1 cellular context compared by ENCODE assay signal in the genomic region with DNA sequence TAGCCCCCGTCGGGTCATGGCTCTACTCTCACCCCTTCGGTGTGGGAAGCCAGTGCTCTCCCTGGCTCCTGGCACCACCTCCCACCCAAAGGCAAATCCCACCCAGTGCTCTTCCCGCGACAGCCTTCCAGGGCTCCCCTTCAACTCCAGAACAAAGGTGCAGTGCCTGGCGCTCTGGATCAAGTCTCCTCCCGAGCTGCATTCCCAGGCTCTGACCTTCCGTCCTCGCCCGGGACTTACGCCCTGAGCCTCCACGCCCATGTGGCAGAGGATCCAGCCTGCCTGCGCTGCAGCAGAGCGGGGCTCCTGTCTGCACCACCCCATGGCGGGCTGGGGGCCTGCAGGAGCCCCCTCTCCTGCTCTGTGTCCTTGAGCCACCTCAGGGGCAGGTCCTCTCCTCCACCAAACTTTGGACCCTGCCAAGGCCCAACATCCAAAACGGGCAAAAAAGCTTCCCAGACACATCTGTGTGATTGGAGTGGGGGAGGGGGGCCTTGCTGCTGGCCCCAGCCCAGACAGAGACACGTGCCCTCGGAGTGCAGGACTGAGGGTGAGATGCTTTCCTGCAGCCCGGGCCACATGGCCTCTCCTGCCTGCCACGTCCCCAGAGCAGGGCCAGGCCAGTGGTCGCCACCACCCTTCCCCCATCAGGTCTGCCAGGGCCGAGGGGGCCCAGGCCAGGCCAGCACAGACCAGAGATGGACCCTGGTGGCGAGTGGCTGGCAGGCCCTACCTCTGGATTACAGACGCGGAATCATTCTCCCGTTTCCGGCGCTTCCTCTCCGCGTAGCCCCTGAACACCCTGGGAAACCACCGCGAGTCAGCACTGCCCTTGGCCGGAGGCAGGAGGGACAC.
A peak's percentile ranks its signal among the peaks of the same experiment; 100 is the strongest.
TF ChIP-seq lines count a peak whose summit lies in the region.

No MANE protein-coding gene starts in this region.

TF ChIP-seq in HepG2, 621 proteins besides CTCF, POLR2A, EP300 and RAD21 (continued from another document and continues in another):
- no peak for TF ChIP-seq TBX3 (IDR thresholded peaks at IDR 0.05; ENCODE audit: borderline replicate concordance)
- peak; percentile 82; the same call in 1 of the 2 replicates for TF ChIP-seq ZNF446 (CRISPR knock-in tag; IDR thresholded peaks at IDR 0.05)
- 0 out of 2 replicates have a peak, but pooled peaks have one; percentile 30 for TF ChIP-seq ZNF674 (CRISPR knock-in tag; IDR thresholded peaks at IDR 0.05; ENCODE audit: low read depth)
- TF ChIP-seq KLF16 (CRISPR knock-in tag; IDR thresholded peaks at IDR 0.05), result peak in 1 of 2 experiments; percentile 96; a peak in 2 of 4 replicates
- no peak for TF ChIP-seq STAG1 (CRISPR knock-in tag; IDR thresholded peaks at IDR 0.05)
- TF ChIP-seq ZNF281 (CRISPR knock-in tag; IDR thresholded peaks at IDR 0.05; ENCODE audit: borderline replicate concordance), result peak; percentile 99
- peak; percentile 64; the same call in 1 of the 2 replicates for TF ChIP-seq SNAI1 (CRISPR knock-in tag; IDR thresholded peaks at IDR 0.05; ENCODE audit: borderline replicate concordance)
- peak; percentile 25; the same call in 1 of the 2 replicates for TF ChIP-seq MAZ (IDR thresholded peaks at IDR 0.05; ENCODE audit: borderline replicate concordance, low read depth, low read length)
- TF ChIP-seq MAZ (CRISPR knock-in tag; IDR thresholded peaks at IDR 0.05; ENCODE audit: low read depth), result peak; percentile 76; the same call in 1 of the 2 replicates
- peak; percentile 90 for TF ChIP-seq GATAD2A (CRISPR knock-in tag; IDR thresholded peaks at IDR 0.05)
- no peak; the same call in 1 of the 2 replicates for TF ChIP-seq ZSCAN20 (CRISPR knock-in tag; IDR thresholded peaks at IDR 0.05; ENCODE audit: borderline replicate concordance)
- TF ChIP-seq, protein P1, sequence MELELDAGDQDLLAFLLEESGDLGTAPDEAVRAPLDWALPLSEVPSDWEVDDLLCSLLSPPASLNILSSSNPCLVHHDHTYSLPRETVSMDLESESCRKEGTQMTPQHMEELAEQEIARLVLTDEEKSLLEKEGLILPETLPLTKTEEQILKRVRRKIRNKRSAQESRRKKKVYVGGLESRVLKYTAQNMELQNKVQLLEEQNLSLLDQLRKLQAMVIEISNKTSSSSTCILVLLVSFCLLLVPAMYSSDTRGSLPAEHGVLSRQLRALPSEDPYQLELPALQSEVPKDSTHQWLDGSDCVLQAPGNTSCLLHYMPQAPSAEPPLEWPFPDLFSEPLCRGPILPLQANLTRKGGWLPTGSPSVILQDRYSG (CRISPR knock-in tag; IDR thresholded peaks at IDR 0.05), result peak; percentile 5; the same call in 1 of the 2 replicates
- no peak for TF ChIP-seq ZNF562 (CRISPR knock-in tag; IDR thresholded peaks at IDR 0.05; ENCODE audit: borderline replicate concordance)
- peak; percentile 56 for TF ChIP-seq PHF8 (CRISPR knock-in tag; IDR thresholded peaks at IDR 0.05)
- TF ChIP-seq SSRP1 (CRISPR knock-in tag; IDR thresholded peaks at IDR 0.05), result no peak
- no peak for TF ChIP-seq ZNF296 (CRISPR knock-in tag; conservative IDR thresholded peaks at IDR 0.05)
- TF ChIP-seq HOXA3 (CRISPR knock-in tag; IDR thresholded peaks at IDR 0.05), result peak; percentile 89
- peak; percentile 63; the same call in 1 of the 2 replicates for TF ChIP-seq KAT7 (CRISPR knock-in tag; IDR thresholded peaks at IDR 0.05; ENCODE audit: borderline replicate concordance)
- TF ChIP-seq ZNF713 (CRISPR knock-in tag; IDR thresholded peaks at IDR 0.05), result peak; percentile 32; the same call in 1 of the 2 replicates
- no peak for TF ChIP-seq SMC3 (IDR thresholded peaks at IDR 0.05; ENCODE audit: low read length)
- TF ChIP-seq ZEB1 (IDR thresholded peaks at IDR 0.05; ENCODE audit: insufficient replicate concordance, low read depth), result no peak
- peak; percentile 95 for TF ChIP-seq SPEN (CRISPR knock-in tag; IDR thresholded peaks at IDR 0.05; ENCODE audit: low read depth)
- peak; percentile 88 for TF ChIP-seq SAP130 (CRISPR knock-in tag; IDR thresholded peaks at IDR 0.05; ENCODE audit: low read depth)
- TF ChIP-seq SAFB2 (CRISPR knock-in tag; IDR thresholded peaks at IDR 0.05; ENCODE audit: borderline replicate concordance, low read depth), result peak; percentile 88; the same call in 1 of the 2 replicates
- TF ChIP-seq TAF15 (IDR thresholded peaks at IDR 0.05; ENCODE audit: low read depth, low read length, poor library complexity, severe bottlenecking), result no peak
- no peak for TF ChIP-seq MLLT10 (CRISPR knock-in tag; IDR thresholded peaks at IDR 0.05)
- peak; percentile 94 for TF ChIP-seq ZNF552 (CRISPR knock-in tag; IDR thresholded peaks at IDR 0.05; ENCODE audit: borderline replicate concordance)
- peak; percentile 59 for TF ChIP-seq ATF7-NPFF (CRISPR knock-in tag; IDR thresholded peaks at IDR 0.05; ENCODE audit: low read depth)
- TF ChIP-seq FOSL1 (CRISPR knock-in tag; IDR thresholded peaks at IDR 0.05; ENCODE audit: borderline replicate concordance), result no peak
- no peak for TF ChIP-seq GATA4 (IDR thresholded peaks at IDR 0.05; ENCODE audit: borderline replicate concordance, low read depth)
- peak; percentile 65; the same call in 1 of the 2 replicates for TF ChIP-seq FOXP4 (CRISPR knock-in tag; IDR thresholded peaks at IDR 0.05)
- TF ChIP-seq ZNF331 (CRISPR knock-in tag; IDR thresholded peaks at IDR 0.05), result 0 out of 2 replicates have a peak, but pooled peaks have one; percentile 26
- TF ChIP-seq ZNF580 (CRISPR knock-in tag; IDR thresholded peaks at IDR 0.05; ENCODE audit: borderline replicate concordance, low read depth), result peak; percentile 90
- TF ChIP-seq RNF2 (conservative IDR thresholded peaks at IDR 0.05; ENCODE audit: low read depth), result peak; percentile 77; the same call in 1 of the 2 replicates
- TF ChIP-seq ZNF180 (CRISPR knock-in tag; IDR thresholded peaks at IDR 0.05; ENCODE audit: borderline replicate concordance, low read depth), result no peak
- TF ChIP-seq HES4 (CRISPR knock-in tag; IDR thresholded peaks at IDR 0.05; ENCODE audit: borderline replicate concordance), result peak; percentile 88
- TF ChIP-seq ZNF709 (CRISPR knock-in tag; IDR thresholded peaks at IDR 0.05), result peak; percentile 91; the same call in 1 of the 2 replicates
- TF ChIP-seq NFIC (IDR thresholded peaks at IDR 0.05; ENCODE audit: low read length), result no peak
- TF ChIP-seq ZNF841 (CRISPR knock-in tag; IDR thresholded peaks at IDR 0.05; ENCODE audit: borderline replicate concordance), result no peak
- peak; percentile 74 for TF ChIP-seq JUND (CRISPR knock-in tag; IDR thresholded peaks at IDR 0.05)
- TF ChIP-seq ZNF30 (CRISPR knock-in tag; IDR thresholded peaks at IDR 0.05), result peak; percentile 82; the same call in 1 of the 2 replicates
- TF ChIP-seq ZC3H13 (CRISPR knock-in tag; IDR thresholded peaks at IDR 0.05), result peak; percentile 94
- TF ChIP-seq ELF1 (CRISPR knock-in tag; IDR thresholded peaks at IDR 0.05), result no peak; the same call in 1 of the 2 replicates
- 0 out of 2 replicates have a peak, but pooled peaks have one; percentile 16 for TF ChIP-seq ZNF251 (CRISPR knock-in tag; IDR thresholded peaks at IDR 0.05)
- TF ChIP-seq HNRNPUL1 (IDR thresholded peaks at IDR 0.05; ENCODE audit: low read depth, low read length), result no peak
- TF ChIP-seq CEBPG (CRISPR knock-in tag; IDR thresholded peaks at IDR 0.05), result peak; percentile 36
- TF ChIP-seq, protein P2, sequence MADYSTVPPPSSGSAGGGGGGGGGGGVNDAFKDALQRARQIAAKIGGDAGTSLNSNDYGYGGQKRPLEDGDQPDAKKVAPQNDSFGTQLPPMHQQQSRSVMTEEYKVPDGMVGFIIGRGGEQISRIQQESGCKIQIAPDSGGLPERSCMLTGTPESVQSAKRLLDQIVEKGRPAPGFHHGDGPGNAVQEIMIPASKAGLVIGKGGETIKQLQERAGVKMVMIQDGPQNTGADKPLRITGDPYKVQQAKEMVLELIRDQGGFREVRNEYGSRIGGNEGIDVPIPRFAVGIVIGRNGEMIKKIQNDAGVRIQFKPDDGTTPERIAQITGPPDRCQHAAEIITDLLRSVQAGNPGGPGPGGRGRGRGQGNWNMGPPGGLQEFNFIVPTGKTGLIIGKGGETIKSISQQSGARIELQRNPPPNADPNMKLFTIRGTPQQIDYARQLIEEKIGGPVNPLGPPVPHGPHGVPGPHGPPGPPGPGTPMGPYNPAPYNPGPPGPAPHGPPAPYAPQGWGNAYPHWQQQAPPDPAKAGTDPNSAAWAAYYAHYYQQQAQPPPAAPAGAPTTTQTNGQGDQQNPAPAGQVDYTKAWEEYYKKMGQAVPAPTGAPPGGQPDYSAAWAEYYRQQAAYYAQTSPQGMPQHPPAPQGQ (CRISPR knock-in tag; IDR thresholded peaks at IDR 0.05; ENCODE audit: borderline replicate concordance), result no peak
- TF ChIP-seq JUNB (CRISPR knock-in tag; IDR thresholded peaks at IDR 0.05; ENCODE audit: borderline replicate concordance), result no peak
- TF ChIP-seq, protein P3, sequence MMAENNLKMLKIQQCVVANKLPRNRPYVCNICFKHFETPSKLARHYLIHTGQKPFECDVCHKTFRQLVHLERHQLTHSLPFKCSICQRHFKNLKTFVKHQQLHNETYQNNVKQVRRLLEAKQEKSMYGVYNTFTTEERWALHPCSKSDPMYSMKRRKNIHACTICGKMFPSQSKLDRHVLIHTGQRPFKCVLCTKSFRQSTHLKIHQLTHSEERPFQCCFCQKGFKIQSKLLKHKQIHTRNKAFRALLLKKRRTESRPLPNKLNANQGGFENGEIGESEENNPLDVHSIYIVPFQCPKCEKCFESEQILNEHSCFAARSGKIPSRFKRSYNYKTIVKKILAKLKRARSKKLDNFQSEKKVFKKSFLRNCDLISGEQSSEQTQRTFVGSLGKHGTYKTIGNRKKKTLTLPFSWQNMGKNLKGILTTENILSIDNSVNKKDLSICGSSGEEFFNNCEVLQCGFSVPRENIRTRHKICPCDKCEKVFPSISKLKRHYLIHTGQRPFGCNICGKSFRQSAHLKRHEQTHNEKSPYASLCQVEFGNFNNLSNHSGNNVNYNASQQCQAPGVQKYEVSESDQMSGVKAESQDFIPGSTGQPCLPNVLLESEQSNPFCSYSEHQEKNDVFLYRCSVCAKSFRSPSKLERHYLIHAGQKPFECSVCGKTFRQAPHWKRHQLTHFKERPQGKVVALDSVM (CRISPR knock-in tag; IDR thresholded peaks at IDR 0.05), result peak; percentile 86
- TF ChIP-seq HNRNPL (IDR thresholded peaks at IDR 0.05; ENCODE audit: low read depth, low read length), result peak; percentile 85
- TF ChIP-seq WIZ (CRISPR knock-in tag; IDR thresholded peaks at IDR 0.05), result peak; percentile 94
- TF ChIP-seq HDAC6 (IDR thresholded peaks at IDR 0.05; ENCODE audit: low read depth, low read length), result no peak
- TF ChIP-seq BRCA1 (CRISPR knock-in tag; IDR thresholded peaks at IDR 0.05), result no peak; the same call in 1 of the 2 replicates
